Comparison of ENCODE assay signal across 13 cellular contexts in genomic region chr16:4142268-4142667, GRCh38. TPM values are rescaled to one million over a fixed set of nuclear protein-coding genes. Genes with fewer than 3 reads are reported as not detected.
DNase-seq lines count a peak whose midpoint lies in the region; ATAC-seq and TF ChIP-seq lines count a peak whose summit lies in the region.
"Had no signal": no experiment of that assay in that cellular context is flagged by ENCODE, and none has a peak within 500 bp of the region (broad histone marks: within the 10 kb centered on the region; RNA-seq: fewer than 3 reads in every experiment).

No MANE protein-coding gene starts in this region.

- peak; percentile 33 for ATAC-seq in HG03108 (IDR thresholded peaks at IDR 0.05; ENCODE audit: unreplicated experiment)
- peak; percentile 98 for ATAC-seq in memory B cell (ENCODE audit: low read depth)

- no peak overlapping the region for H3K4me2 ChIP-seq in osteoblast (ENCODE audit: insufficient read depth, low read length)

- H3K27ac ChIP-seq in colonic mucosa (no peak overlapping the region), testis (no peak overlapping the region), osteoblast (ENCODE audit: low read depth, low read length) (no peak overlapping the region)
- H3K27ac ChIP-seq: cardiac muscle cell, neutrophil, SJCRH30 had no signal

- peaks cover 4% of the 10 kb centered on the region for H3K4me1 Mint-ChIP-seq in activated CD4-positive, alpha-beta memory T cell treated with anti-CD3 and anti-CD28 coated beads for 36 hours (ENCODE audit: low read depth)
- H3K4me1 Mint-ChIP-seq in memory B cell = peaks cover 9% of the 10 kb centered on the region

- intact Hi-C loops in activated CD4-positive, alpha-beta memory T cell treated with anti-CD3 and anti-CD28 coated beads for 36 hours (cut with micrococcal nuclease) = no loop called here
- intact Hi-C loops in colonic mucosa (cut with DNase I) (no loop called here), testis (cut with DNase I; ENCODE audit: low total_unique reads) (no loop called here)

- H3K27me3 ChIP-seq in GM06990 (replicated peaks; ENCODE audit: control insufficient read depth, insufficient read depth, low read length) = no peaks in the 10 kb centered on the region
- H3K27me3 ChIP-seq in colonic mucosa = no peaks in the 10 kb centered on the region
- no peaks in the 10 kb centered on the region for H3K27me3 ChIP-seq in testis
- no peaks in the 10 kb centered on the region for H3K27me3 ChIP-seq in osteoblast (ENCODE audit: insufficient read depth, low read length)
- H3K27me3 ChIP-seq: cardiac muscle cell, SJCRH30 had no signal

- no peak for TF ChIP-seq POLR2A in testis (IDR thresholded peaks at IDR 0.05)

- no peak overlapping the region for H3K4me3 Mint-ChIP-seq in activated CD4-positive, alpha-beta memory T cell treated with anti-CD3 and anti-CD28 coated beads for 36 hours
- no peak overlapping the region for H3K4me3 Mint-ChIP-seq in memory B cell

- H4K20me1 ChIP-seq in osteoblast (ENCODE audit: insufficient read depth, low read length) = no peaks in the 10 kb centered on the region

- TF ChIP-seq CTCF in GM06990 (IDR thresholded peaks at IDR 0.05; ENCODE audit: insufficient read depth, low read length, poor library complexity, severe bottlenecking) = no peak
- TF ChIP-seq CTCF in colonic mucosa (IDR thresholded peaks at IDR 0.05) = no peak
- no peak for TF ChIP-seq CTCF in testis (IDR thresholded peaks at IDR 0.05)
- TF ChIP-seq CTCF in osteoblast (IDR thresholded peaks at IDR 0.05; ENCODE audit: extremely low read depth, low read depth, low read length) = no peak

- POLR2A ChIA-PET in activated CD4-positive, alpha-beta memory T cell treated with anti-CD3 and anti-CD28 coated beads for 36 hours (lab: Charles Lee) = no interaction called here

- WGBS in testis, 2 donors = 71 to 81% methylated on average over 5 of the region's 5 CpGs

- H3K36me3 ChIP-seq in GM06990 (ENCODE audit: control insufficient read depth, insufficient read depth, low read length) (no peaks in the 10 kb centered on the region), colonic mucosa (no peaks in the 10 kb centered on the region), testis (ENCODE audit: low read depth, missing control alignments) (no peaks in the 10 kb centered on the region), osteoblast (ENCODE audit: insufficient read depth, low read length) (no peaks in the 10 kb centered on the region)
- H3K36me3 ChIP-seq: cardiac muscle cell, neutrophil, SJCRH30 had no signal

- DNase-seq in GM06990 (ENCODE audit: extremely low read depth, insufficient read length) (peak; percentile 39), memory B cell (ENCODE audit: low spot score in 2 of 2) (peak; percentile 37 to 46), colonic mucosa (no peak), testis (no peak), osteoblast (ENCODE audit: insufficient read length, low spot score, missing footprints) (no peak)
- DNase-seq in activated CD4-positive, alpha-beta memory T cell treated with anti-CD3 and anti-CD28 coated beads for 36 hours = peak; percentile 47
- DNase-seq: DMS153; NCI-H226; SJCRH30; stimulated activated CD4-positive, alpha-beta T cell treated with anti-CD3 and anti-CD28 coated beads, Interleukin-1b, Interleukin-23, amount 100 ng/mL, for 48 hours had no signal

- CTCF ChIA-PET in activated CD4-positive, alpha-beta memory T cell treated with anti-CD3 and anti-CD28 coated beads for 36 hours (lab: Charles Lee) = no interaction called here

- no peaks in the 10 kb centered on the region for H3K9me3 ChIP-seq in colonic mucosa
- no peaks in the 10 kb centered on the region for H3K9me3 ChIP-seq in testis
- H3K9me3 ChIP-seq in osteoblast (ENCODE audit: low read depth, low read length) = no peaks in the 10 kb centered on the region
- H3K9me3 ChIP-seq: neutrophil had no signal

- no peaks in the 10 kb centered on the region for H3K79me2 ChIP-seq in osteoblast (ENCODE audit: insufficient read depth, low read length)

- no peaks in the 10 kb centered on the region for H3K36me3 Mint-ChIP-seq in activated CD4-positive, alpha-beta memory T cell treated with anti-CD3 and anti-CD28 coated beads for 36 hours
- no peaks in the 10 kb centered on the region for H3K36me3 Mint-ChIP-seq in memory B cell

- H2AFZ ChIP-seq in osteoblast (ENCODE audit: low read length) = no peak overlapping the region

- H3K4me3 ChIP-seq in GM06990 (replicated peaks; ENCODE audit: low read depth, low read length) (no peak overlapping the region), colonic mucosa (no peak overlapping the region), testis (no peak overlapping the region), osteoblast (ENCODE audit: insufficient read depth, low read length) (no peak overlapping the region)
- H3K4me3 ChIP-seq: cardiac muscle cell, SJCRH30 had no signal

- peaks cover 2% of the 10 kb centered on the region for H3K27me3 Mint-ChIP-seq in activated CD4-positive, alpha-beta memory T cell treated with anti-CD3 and anti-CD28 coated beads for 36 hours
- H3K27me3 Mint-ChIP-seq in memory B cell = peaks cover 4% of the 10 kb centered on the region

- H3K4me1 ChIP-seq in colonic mucosa (no peaks in the 10 kb centered on the region), testis (no peaks in the 10 kb centered on the region), osteoblast (ENCODE audit: insufficient read depth, low read length) (no peaks in the 10 kb centered on the region)
- H3K4me1 ChIP-seq: SJCRH30 had no signal

- no peak overlapping the region for H3K27ac Mint-ChIP-seq in activated CD4-positive, alpha-beta memory T cell treated with anti-CD3 and anti-CD28 coated beads for 36 hours
- no peak overlapping the region for H3K27ac Mint-ChIP-seq in memory B cell

- H3K9me3 Mint-ChIP-seq in activated CD4-positive, alpha-beta memory T cell treated with anti-CD3 and anti-CD28 coated beads for 36 hours = peaks cover 4% of the 10 kb centered on the region
- H3K9me3 Mint-ChIP-seq in memory B cell = peaks cover 2% of the 10 kb centered on the region

- no peak overlapping the region for H3K9ac ChIP-seq in colonic mucosa (ENCODE audit: low read depth in 2 of 2, low read length in 2 of 2)

RNA-seq across cellular contexts. Expression of gene ADCY9, which starts 26.0 kb away (rescaled TPM):
- total RNA-seq in activated CD4-positive, alpha-beta memory T cell treated with anti-CD3 and anti-CD28 coated beads for 36 hours = 1 to 10 TPM; 3.8 to 4.9 TPM
- total RNA-seq in colonic mucosa (10 to 100 TPM; 23.8 to 25.6 TPM), testis (10 to 100 TPM; 52.8 to 77.2 TPM), osteoblast (27.4 and 29.3 TPM in 2 replicates)
- polyA plus RNA-seq in testis (ENCODE audit: insufficient read depth, low read depth, low replicate concordance) = 19.0 TPM

Comparison
In these comparisons a context has a peak if more than half of its experiments do, and no peak if none do; other contexts are left out.
1. DNase-seq: peak in GM06990 (single experiment), activated CD4-positive, alpha-beta memory T cell treated with anti-CD3 and anti-CD28 coated beads for 36 hours (single experiment) and memory B cell (2 of 2); none in colonic mucosa (single experiment), testis (single experiment) and osteoblast (single experiment).